17 cellular contexts compared by ENCODE assay signal in the genomic region with DNA sequence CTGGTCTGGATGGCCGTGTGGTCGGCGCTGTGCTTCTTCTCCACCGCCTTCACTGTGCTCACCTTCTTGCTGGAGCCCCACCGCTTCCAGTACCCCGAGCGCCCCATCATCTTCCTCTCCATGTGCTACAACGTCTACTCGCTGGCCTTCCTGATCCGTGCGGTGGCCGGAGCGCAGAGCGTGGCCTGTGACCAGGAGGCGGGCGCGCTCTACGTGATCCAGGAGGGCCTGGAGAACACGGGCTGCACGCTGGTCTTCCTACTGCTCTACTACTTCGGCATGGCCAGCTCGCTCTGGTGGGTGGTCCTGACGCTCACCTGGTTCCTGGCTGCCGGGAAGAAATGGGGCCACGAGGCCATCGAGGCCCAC. TPM values are rescaled to one million over a fixed set of nuclear protein-coding genes. Genes with fewer than 3 reads are reported as not detected.
A peak's percentile ranks its signal among the peaks of the same experiment; 100 is the strongest.
DNase-seq lines count a peak whose midpoint lies in the region; ATAC-seq and TF ChIP-seq lines count a peak whose summit lies in the region.
"Had no signal": no experiment of that assay in that cellular context is flagged by ENCODE, and none has a peak within 500 bp of the region (broad histone marks: within the 10 kb centered on the region; RNA-seq: fewer than 3 reads in every experiment).

No MANE protein-coding gene starts in this region.

- no peak overlapping the region for H3K4me2 ChIP-seq in GM23338

- H3K27me3 ChIP-seq in GM23338 (ENCODE audit: insufficient read depth) (peaks cover 23% of the 10 kb centered on the region), H7 (ENCODE audit: control insufficient read depth, insufficient read depth, low read length) (peaks cover 11% of the 10 kb centered on the region)

- DNase-seq in T-helper 1 cell (no peak), GM23338 (ENCODE audit: low spot score) (no peak), AG08395 (ENCODE audit: low spot score) (no peak), H7 (no peak)
- DNase-seq in activated naive CD8-positive, alpha-beta T cell treated with anti-CD3 and anti-CD28 coated beads, Interleukin-2, amount 50 U/mL, for 24 hours: no peak
- no peak for DNase-seq in natural killer cell treated with Interleukin-12 subunit alpha and Interleukin-12 subunit beta and Interleukin-15 and Interleukin-18, amount 100 ng/mL, for 72 hours (ENCODE audit: low spot score)
- DNase-seq: 8988T; EL; foreskin keratinocyte; mucosa of descending colon; NCI-H2107; PC-3; stimulated activated naive CD4-positive, alpha-beta T cell had no signal

- H3K4me3 ChIP-seq in GM23338: no peak overlapping the region
- H3K4me3 ChIP-seq in H7 (ENCODE audit: insufficient read depth, low read depth, low read length): no peak overlapping the region
- H3K4me3 ChIP-seq: mucosa of descending colon had no signal

- H2AFZ ChIP-seq in GM23338: no peak overlapping the region

- 0 out of 2 replicates have a peak, but pooled peaks cover 5% of the 10 kb centered on the region for H3F3A ChIP-seq in GM23338 (replicated peaks; ENCODE audit: low read depth)

- H4K20me1 ChIP-seq in GM23338 (replicated peaks; ENCODE audit: insufficient read depth): no peaks in the 10 kb centered on the region; the same call in 1 of the 2 replicates

- H3K4me1 Mint-ChIP-seq in T-helper 1 cell treated with Interleukin-12 subunit alpha and Interleukin-12 subunit beta and Interleukin-4 antibody, amounts not matched to agents 30 μg/mL and 1 μg/mL, for 36 hours (ENCODE audit: low read depth): no peaks in the 10 kb centered on the region
- peaks cover 3% of the 10 kb centered on the region; the same call in 2 of the 3 replicates for H3K4me1 Mint-ChIP-seq in GM23338
- peaks cover 3% of the 10 kb centered on the region for H3K4me1 Mint-ChIP-seq in activated naive CD8-positive, alpha-beta T cell treated with anti-CD3 and anti-CD28 coated beads, Interleukin-2, amount 50 U/mL, for 24 hours
- H3K4me1 Mint-ChIP-seq in natural killer cell treated with Interleukin-12 subunit alpha and Interleukin-12 subunit beta and Interleukin-15 and Interleukin-18, amount 100 ng/mL, for 72 hours (ENCODE audit: low read depth in 2 of 2): peaks cover 0 to 5% of the 10 kb centered on the region in 2 donors

- H3K79me2 ChIP-seq in GM23338 (replicated peaks; ENCODE audit: insufficient read depth): no peaks in the 10 kb centered on the region

- no peaks in the 10 kb centered on the region for H3K36me3 ChIP-seq in GM23338 (ENCODE audit: insufficient read depth)
- H3K36me3 ChIP-seq in H7 (replicated peaks; ENCODE audit: control insufficient read depth, insufficient read depth, low read length): no peaks in the 10 kb centered on the region
- H3K36me3 ChIP-seq: prostate gland had no signal

- peaks cover 6% of the 10 kb centered on the region for H3K27me3 Mint-ChIP-seq in T-helper 1 cell treated with Interleukin-12 subunit alpha and Interleukin-12 subunit beta and Interleukin-4 antibody, amounts not matched to agents 30 μg/mL and 1 μg/mL, for 36 hours (ENCODE audit: low read depth)
- peaks cover 41% of the 10 kb centered on the region for H3K27me3 Mint-ChIP-seq in GM23338 (ENCODE audit: insufficient read depth, low read depth, poor library complexity)
- H3K27me3 Mint-ChIP-seq in activated naive CD8-positive, alpha-beta T cell treated with anti-CD3 and anti-CD28 coated beads, Interleukin-2, amount 50 U/mL, for 24 hours: no peaks in the 10 kb centered on the region
- H3K27me3 Mint-ChIP-seq in natural killer cell treated with Interleukin-12 subunit alpha and Interleukin-12 subunit beta and Interleukin-15 and Interleukin-18, amount 100 ng/mL, for 72 hours: peaks cover 0 to 2% of the 10 kb centered on the region in 2 donors

- H3K27ac Mint-ChIP-seq in T-helper 1 cell treated with Interleukin-12 subunit alpha and Interleukin-12 subunit beta and Interleukin-4 antibody, amounts not matched to agents 30 μg/mL and 1 μg/mL, for 36 hours: no peak overlapping the region
- no peak overlapping the region for H3K27ac Mint-ChIP-seq in GM23338
- H3K27ac Mint-ChIP-seq in activated naive CD8-positive, alpha-beta T cell treated with anti-CD3 and anti-CD28 coated beads, Interleukin-2, amount 50 U/mL, for 24 hours: no peak overlapping the region
- H3K27ac Mint-ChIP-seq in natural killer cell treated with Interleukin-12 subunit alpha and Interleukin-12 subunit beta and Interleukin-15 and Interleukin-18, amount 100 ng/mL, for 72 hours: no peak overlapping the region

- TF ChIP-seq CTCF in GM23338 (conservative IDR thresholded peaks at IDR 0.05; ENCODE audit: low read depth in 2 of 2): no peak

- H3K9me3 Mint-ChIP-seq in T-helper 1 cell treated with Interleukin-12 subunit alpha and Interleukin-12 subunit beta and Interleukin-4 antibody, amounts not matched to agents 30 μg/mL and 1 μg/mL, for 36 hours: no peaks in the 10 kb centered on the region
- no peaks in the 10 kb centered on the region for H3K9me3 Mint-ChIP-seq in GM23338
- no peaks in the 10 kb centered on the region for H3K9me3 Mint-ChIP-seq in activated naive CD8-positive, alpha-beta T cell treated with anti-CD3 and anti-CD28 coated beads, Interleukin-2, amount 50 U/mL, for 24 hours
- no peaks in the 10 kb centered on the region for H3K9me3 Mint-ChIP-seq in natural killer cell treated with Interleukin-12 subunit alpha and Interleukin-12 subunit beta and Interleukin-15 and Interleukin-18, amount 100 ng/mL, for 72 hours

- no peak for ATAC-seq in GM23338
- no peak for ATAC-seq in activated naive CD8-positive, alpha-beta T cell treated with anti-CD3 and anti-CD28 coated beads, Interleukin-2, amount 50 U/mL, for 24 hours
- no peak for ATAC-seq in natural killer cell treated with Interleukin-12 subunit alpha and Interleukin-12 subunit beta and Interleukin-15 and Interleukin-18, amount 100 ng/mL, for 72 hours
- ATAC-seq in GM19455 (IDR thresholded peaks at IDR 0.05; ENCODE audit: unreplicated experiment): no peak
- ATAC-seq: K562, mucosa of descending colon, PC-3 had no signal

- no peaks in the 10 kb centered on the region for H3K9me2 ChIP-seq in GM23338 (ENCODE audit: insufficient read depth)

- H3K4me3 Mint-ChIP-seq in T-helper 1 cell treated with Interleukin-12 subunit alpha and Interleukin-12 subunit beta and Interleukin-4 antibody, amounts not matched to agents 30 μg/mL and 1 μg/mL, for 36 hours: peak overlapping the region; percentile 46
- peak overlapping the region; percentile 53; the same call in 2 of the 3 replicates for H3K4me3 Mint-ChIP-seq in GM23338
- peak overlapping the region; percentile 21 for H3K4me3 Mint-ChIP-seq in activated naive CD8-positive, alpha-beta T cell treated with anti-CD3 and anti-CD28 coated beads, Interleukin-2, amount 50 U/mL, for 24 hours
- peak overlapping the region; percentile 66 for H3K4me3 Mint-ChIP-seq in natural killer cell treated with Interleukin-12 subunit alpha and Interleukin-12 subunit beta and Interleukin-15 and Interleukin-18, amount 100 ng/mL, for 72 hours

- no peak overlapping the region for H3K27ac ChIP-seq in GM23338 (ENCODE audit: low read depth)
- H3K27ac ChIP-seq: foreskin keratinocyte, prostate gland had no signal

- peaks cover under 1% of the 10 kb centered on the region; the same call in 1 of the 2 replicates for H3K4me1 ChIP-seq in GM23338 (ENCODE audit: insufficient read depth)
- H3K4me1 ChIP-seq: foreskin keratinocyte, prostate gland had no signal

- H3K36me3 Mint-ChIP-seq in T-helper 1 cell treated with Interleukin-12 subunit alpha and Interleukin-12 subunit beta and Interleukin-4 antibody, amounts not matched to agents 30 μg/mL and 1 μg/mL, for 36 hours (ENCODE audit: low read depth): no peaks in the 10 kb centered on the region
- H3K36me3 Mint-ChIP-seq in GM23338 (ENCODE audit: low read depth): peaks cover 8% of the 10 kb centered on the region; the same call in 2 of the 3 replicates
- H3K36me3 Mint-ChIP-seq in activated naive CD8-positive, alpha-beta T cell treated with anti-CD3 and anti-CD28 coated beads, Interleukin-2, amount 50 U/mL, for 24 hours (ENCODE audit: low read depth): peaks cover 4% of the 10 kb centered on the region
- no peaks in the 10 kb centered on the region for H3K36me3 Mint-ChIP-seq in natural killer cell treated with Interleukin-12 subunit alpha and Interleukin-12 subunit beta and Interleukin-15 and Interleukin-18, amount 100 ng/mL, for 72 hours

TF ChIP-seq in GM23338, 12 proteins besides CTCF, POLR2A, EP300 and RAD21 (continues in another document):
- no peak for TF ChIP-seq JUNB (IDR thresholded peaks at IDR 0.05; ENCODE audit: unreplicated experiment)

RNA-seq across cellular contexts. Expression of a gene that starts 1.1 kb away (rescaled TPM):
- 4.2 and 5.5 TPM in 2 replicates for total RNA-seq in GM23338 (2014; rRNA removed; shearing (Covaris generic))
- 1.3 and 1.8 TPM in 2 replicates for polyA plus RNA-seq in GM23338 (2016; fragmentation: Nextera tagmentation; extraction: Ambion mirVana)
- total RNA-seq in natural killer cell treated with Interleukin-12 subunit alpha and Interleukin-12 subunit beta and Interleukin-15 and Interleukin-18, amount 100 ng/mL, for 72 hours: under 1 TPM; 0.42 to 0.43 TPM
- total RNA-seq in H7 (2014; rRNA removed; shearing (Covaris generic)): 4.1 and 6.1 TPM in 2 replicates
